Comparison of ENCODE assay signal across 18 cellular contexts in genomic region chr2:10717630-10718029, GRCh38. TPM values are rescaled to one million over a fixed set of nuclear protein-coding genes. Genes with fewer than 3 reads are reported as not detected.
DNase-seq lines count a peak whose midpoint lies in the region; ATAC-seq, FAIRE-seq and TF ChIP-seq lines count a peak whose summit lies in the region.
"Had no signal": no experiment of that assay in that cellular context is flagged by ENCODE, and none has a peak within 500 bp of the region (broad histone marks: within the 10 kb centered on the region; RNA-seq: fewer than 3 reads in every experiment).

No MANE protein-coding gene starts in this region.

- CTCF ChIA-PET in A673 (lab: Charles Lee) (no interaction called here), MCF 10A (lab: Yijun Ruan, JAX) (interaction anchor here (0.6 to 1.5 kb wide), 5 partner anchors 36 to 414 kb away, joined by 3 to 4 read pairs (median 3); no protein-coding TSS in a partner anchor)

- H3K4me2 ChIP-seq in keratinocyte (ENCODE audit: control insufficient read depth, extremely low read depth, insufficient read depth, low read depth, low read length): peak overlapping the region; percentile 72
- H3K4me2 ChIP-seq in smooth muscle cell: no peak overlapping the region

- TF ChIP-seq CTCF in A673 (conservative IDR thresholded peaks at IDR 0.05; ENCODE audit: low read depth, low read length) (no peak), MCF 10A (IDR thresholded peaks at IDR 0.05; ENCODE audit: unreplicated experiment) (no peak), keratinocyte (optimal IDR thresholded peaks at IDR 0.05 in 1 of 3, IDR thresholded peaks at IDR 0.05 in 1 of 3, conservative IDR thresholded peaks at IDR 0.05 in 1 of 3; ENCODE audit: extremely low read depth in 1 of 3, insufficient read depth in 2 of 3, low read length in 3 of 3) (no peak), GM10266 (IDR thresholded peaks at IDR 0.05; ENCODE audit: control insufficient read depth, insufficient read depth, low read depth, missing control alignments) (no peak), smooth muscle cell (IDR thresholded peaks at IDR 0.05; ENCODE audit: borderline replicate concordance, insufficient read depth, poor library complexity, severe bottlenecking) (no peak)

- H4K20me1 ChIP-seq in keratinocyte (ENCODE audit: control insufficient read depth, extremely low read depth, insufficient read depth, low read length) (no peaks in the 10 kb centered on the region), smooth muscle cell (ENCODE audit: low read depth) (no peaks in the 10 kb centered on the region)

- H3F3A ChIP-seq in smooth muscle cell (ENCODE audit: low read depth): peaks cover 3% of the 10 kb centered on the region

- POLR2A ChIA-PET in A673 (lab: Charles Lee; ENCODE audit: low non-redundant PET) (no interaction called here), MCF 10A (lab: Yijun Ruan, JAX) (interaction anchor here (0.6 to 3.0 kb wide), 7 partner anchors 13 to 96 kb away, joined by 4 to 17 read pairs (median 5); partner anchors contain the start of genes NOL10 and PDIA6)

- no peaks in the 10 kb centered on the region for H3K9me3 Mint-ChIP-seq in MCF 10A (ENCODE audit: unreplicated experiment)
- H3K9me3 Mint-ChIP-seq: activated CD4-positive, alpha-beta memory T cell treated with anti-CD3 and anti-CD28 coated beads, Interleukin-2, amount 10 ng/mL, durations not matched to agents 7 days and 5 days; activated naive CD8-positive, alpha-beta T cell treated with anti-CD3 and anti-CD28 coated beads, Interleukin-2, amount 10 ng/mL, durations not matched to agents 7 days and 5 days had no signal

- no peak overlapping the region for H3K9ac ChIP-seq in keratinocyte (ENCODE audit: control insufficient read depth, extremely low read depth, insufficient read depth, low read length)
- no peak overlapping the region for H3K9ac ChIP-seq in smooth muscle cell (ENCODE audit: low read depth)

- H3K36me3 ChIP-seq in A673 (ENCODE audit: insufficient read depth, low read length, poor library complexity, severe bottlenecking) (no peaks in the 10 kb centered on the region), keratinocyte (ENCODE audit: control insufficient read depth in 2 of 2, extremely low read depth in 1 of 2, insufficient read depth in 2 of 2, low read length in 2 of 2) (no peaks in the 10 kb centered on the region), smooth muscle cell (ENCODE audit: low read depth) (no peaks in the 10 kb centered on the region)
- H3K36me3 ChIP-seq: left ventricle myocardium inferior, upper lobe of left lung had no signal

- no peak for FAIRE-seq in HTR-8/SVneo (lab: Jason Lieb, UNC)
- peak; percentile 90 for FAIRE-seq in keratinocyte (lab: Jason Lieb, UNC)
- FAIRE-seq: A204.1 had no signal

- H3K4me1 ChIP-seq in A673 (ENCODE audit: insufficient read depth, low read length, poor library complexity, severe bottlenecking) (peaks cover 19% of the 10 kb centered on the region), keratinocyte (ENCODE audit: control insufficient read depth, extremely low read depth, insufficient read depth, low read length) (peaks cover 27% of the 10 kb centered on the region), smooth muscle cell (ENCODE audit: low read depth) (peaks cover 14% of the 10 kb centered on the region)

- no peaks in the 10 kb centered on the region for H3K36me3 Mint-ChIP-seq in MCF 10A (ENCODE audit: insufficient read depth, unreplicated experiment)
- H3K36me3 Mint-ChIP-seq: activated naive CD8-positive, alpha-beta T cell treated with anti-CD3 and anti-CD28 coated beads, Interleukin-2, amount 10 ng/mL, durations not matched to agents 7 days and 5 days had no signal

- BruUV-seq in A673 (replicated peaks; lab: Mats Ljungman, UMichigan): no TSS peak
- BruUV-seq in MCF 10A (replicated peaks; lab: Mats Ljungman, UMichigan): no TSS peak

- peaks cover 22% of the 10 kb centered on the region for H3K4me1 Mint-ChIP-seq in MCF 10A (ENCODE audit: insufficient read depth, unreplicated experiment)

- WGBS in smooth muscle cell (ENCODE audit: low lambda C conversion rate): 57% methylated on average over 4 of the region's 4 CpGs

- DNase-seq in A673 (ENCODE audit: low spot score) (peak; percentile 72), HTR-8/SVneo (ENCODE audit: insufficient read length, low spot score) (peak; percentile 52), MCF 10A (ENCODE audit: unreplicated experiment) (peak; percentile 88), keratinocyte (ENCODE audit: low read depth, low spot score) (peak; percentile 17), GM10266 (ENCODE audit: extremely low spot score) (no peak), smooth muscle cell (lab: John Stamatoyannopoulos, UW; ENCODE audit: unreplicated experiment) (no peak)
- DNase-seq: activated CD4-positive, alpha-beta memory T cell treated with anti-CD3 and anti-CD28 coated beads, Interleukin-2, amount 10 ng/mL, durations not matched to agents 7 days and 5 days; activated naive CD8-positive, alpha-beta T cell treated with anti-CD3 and anti-CD28 coated beads, Interleukin-2, amount 10 ng/mL, durations not matched to agents 7 days and 5 days; GF-D8; H7; left ventricle myocardium inferior; upper lobe of left lung had no signal

- H3K27ac Mint-ChIP-seq in MCF 10A (ENCODE audit: low read depth, unreplicated experiment): peak overlapping the region; percentile 59
- H3K27ac Mint-ChIP-seq: activated CD4-positive, alpha-beta memory T cell treated with anti-CD3 and anti-CD28 coated beads, Interleukin-2, amount 10 ng/mL, durations not matched to agents 7 days and 5 days; activated naive CD8-positive, alpha-beta T cell treated with anti-CD3 and anti-CD28 coated beads, Interleukin-2, amount 10 ng/mL, durations not matched to agents 7 days and 5 days had no signal

- peaks cover 15% of the 10 kb centered on the region for H3K27me3 Mint-ChIP-seq in MCF 10A (ENCODE audit: insufficient read depth, unreplicated experiment)

- dilution Hi-C loops in keratinocyte (cut with MboI; ENCODE audit: extremely low pct_ligation_motif_present, low sequenced_read_pairs): no loop called here

- no peaks in the 10 kb centered on the region for H3K9me3 ChIP-seq in A673 (ENCODE audit: low read depth, low read length, poor library complexity, severe bottlenecking)
- H3K9me3 ChIP-seq in keratinocyte (ENCODE audit: control insufficient read depth, low read depth, low read length): no peaks in the 10 kb centered on the region
- no peaks in the 10 kb centered on the region for H3K9me3 ChIP-seq in smooth muscle cell (replicated peaks; ENCODE audit: low read depth)
- H3K9me3 ChIP-seq: left ventricle myocardium inferior, upper lobe of left lung had no signal

- H3K9me1 ChIP-seq in keratinocyte (ENCODE audit: control insufficient read depth, extremely low read depth, insufficient read depth, low read length): no peaks in the 10 kb centered on the region

- ATAC-seq in HG02642 (IDR thresholded peaks at IDR 0.05; ENCODE audit: poor library complexity, unreplicated experiment) (no peak), HG02588 (IDR thresholded peaks at IDR 0.05; ENCODE audit: unreplicated experiment) (no peak)

- H2AFZ ChIP-seq in keratinocyte (ENCODE audit: control insufficient read depth, low read length): peak overlapping the region; percentile 41
- H2AFZ ChIP-seq in smooth muscle cell (ENCODE audit: low read depth): no peak overlapping the region

- H3K79me2 ChIP-seq in keratinocyte (ENCODE audit: control insufficient read depth, insufficient read depth, low read length): no peaks in the 10 kb centered on the region
- H3K79me2 ChIP-seq in smooth muscle cell (ENCODE audit: low read depth): no peaks in the 10 kb centered on the region

- intact Hi-C loops in A673 (cut with micrococcal nuclease; ENCODE audit: unreplicated experiment) (no loop called here), MCF 10A (cut with micrococcal nuclease) (no loop called here)

- H3K4me3 ChIP-seq in A673 (ENCODE audit: low read depth, low read length, poor library complexity, severe bottlenecking) (no peak overlapping the region), keratinocyte (ENCODE audit: control insufficient read depth in 2 of 3, extremely low read depth in 1 of 3, insufficient read depth in 2 of 3, low read depth in 1 of 3, low read length in 3 of 3) (no peak overlapping the region), smooth muscle cell (no peak overlapping the region)
- H3K4me3 ChIP-seq: left ventricle myocardium inferior, upper lobe of left lung had no signal

- no peak overlapping the region for H3K4me3 Mint-ChIP-seq in MCF 10A (ENCODE audit: unreplicated experiment)
- H3K4me3 Mint-ChIP-seq: activated CD4-positive, alpha-beta memory T cell treated with anti-CD3 and anti-CD28 coated beads, Interleukin-2, amount 10 ng/mL, durations not matched to agents 7 days and 5 days; activated naive CD8-positive, alpha-beta T cell treated with anti-CD3 and anti-CD28 coated beads, Interleukin-2, amount 10 ng/mL, durations not matched to agents 7 days and 5 days had no signal

- H3K27me3 ChIP-seq in A673 (replicated peaks; ENCODE audit: insufficient read depth, low read depth, low read length, poor library complexity): peaks cover 25% of the 10 kb centered on the region
- peaks cover 25% of the 10 kb centered on the region for H3K27me3 ChIP-seq in keratinocyte (ENCODE audit: control insufficient read depth, extremely low read depth, insufficient read depth, low read length)
- H3K27me3 ChIP-seq in smooth muscle cell (ENCODE audit: low read depth): peaks cover 59% of the 10 kb centered on the region

- H3K27ac ChIP-seq in A673 (ENCODE audit: low read depth, low read length, poor library complexity, severe bottlenecking) (no peak overlapping the region), keratinocyte (ENCODE audit: control insufficient read depth, insufficient read depth, low read length) (no peak overlapping the region), smooth muscle cell (ENCODE audit: low read depth) (no peak overlapping the region)
- H3K27ac ChIP-seq: left ventricle myocardium inferior, upper lobe of left lung had no signal

RNA-seq across cellular contexts. Expression of gene ATP6V1C2, which starts 3.8 kb away (rescaled TPM):
- total RNA-seq in A673 (2021): not detected in 2 replicates
- total RNA-seq in MCF 10A (2022): 0.19 and 0.47 TPM in 2 replicates
- polyA plus RNA-seq in keratinocyte: 0.31 to 0.55 TPM (median 0.49 TPM) in 3 replicates
- polyA plus RNA-seq in keratinocyte (2011; ENCODE audit: low read depth): 61.7 TPM
- 0.26 and 0.68 TPM in 2 replicates for polyA plus RNA-seq in keratinocyte (2011; cell fraction: cytosol; rRNA removed)
- 5.0 and 9.5 TPM in 2 replicates for polyA plus RNA-seq in keratinocyte (2011; cell fraction: nucleus; rRNA removed)
- 0.92 and 99.9 TPM in 2 replicates for polyA plus RNA-seq in keratinocyte (2012; ENCODE audit: low replicate concordance)
- 0.13 TPM in 1 of 3 replicates, not detected in the others for polyA minus RNA-seq in keratinocyte
- polyA minus RNA-seq in keratinocyte (2011; cell fraction: cytosol; rRNA and poly(A)+ RNA removed): not detected
- polyA minus RNA-seq in keratinocyte (2011; cell fraction: nucleus; rRNA and poly(A)+ RNA removed): 1.7 and 3.0 TPM in 2 replicates
- total RNA-seq in smooth muscle cell: 0.36 and 1.5 TPM in 2 replicates
- polyA plus RNA-seq in smooth muscle cell: 0.19 and 0.53 TPM in 2 replicates
- total RNA-seq: activated CD4-positive, alpha-beta memory T cell treated with anti-CD3 and anti-CD28 coated beads, Interleukin-2, amount 10 ng/mL, durations not matched to agents 7 days and 5 days; activated naive CD8-positive, alpha-beta T cell treated with anti-CD3 and anti-CD28 coated beads, Interleukin-2, amount 10 ng/mL, durations not matched to agents 7 days and 5 days; epithelial cell of proximal tubule; osteocyte; T-helper 1 cell treated with Interleukin-12 subunit alpha and Interleukin-12 subunit beta and Interleukin-4 antibody, amounts not matched to agents 30 ng/mL and 1 ng/mL, for 36 hours had no signal

RNA-seq across cellular contexts. Expression of gene NOL10, which starts 27.9 kb away (rescaled TPM):
- total RNA-seq in A673 (2021) (43.7 and 47.1 TPM in 2 replicates), MCF 10A (2022) (35.4 and 40.9 TPM in 2 replicates), smooth muscle cell (27.0 and 29.5 TPM in 2 replicates)
- polyA plus RNA-seq in keratinocyte (24.6 to 40.9 TPM (median 28.3 TPM) in 3 replicates), smooth muscle cell (18.0 and 19.8 TPM in 2 replicates)
- polyA plus RNA-seq in keratinocyte (2011; ENCODE audit: low read depth): 44.4 TPM
- polyA plus RNA-seq in keratinocyte (2011; cell fraction: cytosol; rRNA removed): 20.3 and 32.7 TPM in 2 replicates
- polyA plus RNA-seq in keratinocyte (2011; cell fraction: nucleus; rRNA removed): 18.8 and 22.8 TPM in 2 replicates
- 18.2 and 28.7 TPM in 2 replicates for polyA plus RNA-seq in keratinocyte (2012; ENCODE audit: low replicate concordance)
- polyA minus RNA-seq in keratinocyte: 18.6 to 56.5 TPM (median 39.2 TPM) in 3 replicates
- polyA minus RNA-seq in keratinocyte (2011; cell fraction: cytosol; rRNA and poly(A)+ RNA removed): 30.1 TPM
- 20.2 and 38.7 TPM in 2 replicates for polyA minus RNA-seq in keratinocyte (2011; cell fraction: nucleus; rRNA and poly(A)+ RNA removed)

Comparison
In these comparisons a context has a peak if more than half of its experiments do, and no peak if none do; other contexts are left out.
1. DNase-seq: peak in A673 (single experiment), HTR-8/SVneo (single experiment), MCF 10A (single experiment) and keratinocyte (single experiment); none in GM10266 (single experiment) and smooth muscle cell (single experiment).